Comparison of ENCODE assay signal across 9 cellular contexts in genomic region chr2:181780159-181781081, GRCh38.
A peak's percentile ranks its signal among the peaks of the same experiment; 100 is the strongest.
DNase-seq lines count a peak whose midpoint lies in the region; ATAC-seq and TF ChIP-seq lines count a peak whose summit lies in the region.
"Had no signal": no experiment of that assay in that cellular context is flagged by ENCODE, and none has a peak within 500 bp of the region (broad histone marks: within the 10 kb centered on the region; RNA-seq: fewer than 3 reads in every experiment).

No MANE protein-coding gene starts in this region.

- peak; percentile 54 for ATAC-seq in GM18867 (IDR thresholded peaks at IDR 0.05; ENCODE audit: unreplicated experiment)
- ATAC-seq in HG02642 (IDR thresholded peaks at IDR 0.05; ENCODE audit: poor library complexity, unreplicated experiment) = peak; percentile 70
- peak; percentile 29; the same call in 1 of the 2 replicates for ATAC-seq in Panc1

- in situ Hi-C loops in Panc1 (cut with HindIII; ENCODE audit: low pct_unique_long_range_greater_than_20kb, low sequenced_read_pairs) = no loop called here

- no peak for DNase-seq in Panc1 (ENCODE audit: low read depth, low spot score)
- peak; percentile 83 for DNase-seq in mesenchymal stem cell
- DNase-seq in NOMO-1 treated with DMSO at 0.1 percent for 48 hours (lab: John Stamatoyannopoulos, UW; ENCODE audit: unreplicated experiment) = no peak
- no peak for DNase-seq in NCI-H2029 treated with DMSO at 0.1 percent for 48 hours (lab: John Stamatoyannopoulos, UW)
- no peak for DNase-seq in OCI-M1 (lab: John Stamatoyannopoulos, UW)
- DNase-seq in NCI-H1092 treated with DMSO at 0.1 percent for 48 hours (lab: John Stamatoyannopoulos, UW) = no peak

- no peak overlapping the region for H2BK15ac ChIP-seq in mesenchymal stem cell (ENCODE audit: low read depth, poor library complexity, severe bottlenecking)

- TF ChIP-seq CTCF in Panc1 (IDR thresholded peaks at IDR 0.05) = no peak

- H2AK5ac ChIP-seq in mesenchymal stem cell (ENCODE audit: low read length, severe bottlenecking) = peak overlapping the region; percentile 72

- H3K36me3 ChIP-seq in Panc1 (ENCODE audit: control insufficient read depth, insufficient read depth, low read length) = no peaks in the 10 kb centered on the region
- H3K36me3 ChIP-seq in mesenchymal stem cell (ENCODE audit: control insufficient read depth in 1 of 2, insufficient read depth in 2 of 2, low read depth in 1 of 2, low read length in 2 of 2) = no peaks in the 10 kb centered on the region

- no TSS peak for BruUV-seq in Panc1 (replicated peaks; lab: Mats Ljungman, UMichigan)

- peak overlapping the region; percentile 98 for H2BK120ac ChIP-seq in mesenchymal stem cell (ENCODE audit: low read depth, low read length)

- H3K4me3 ChIP-seq in Panc1 (ENCODE audit: low read depth in 2 of 2, low read length in 2 of 2) = no peak overlapping the region
- H3K4me3 ChIP-seq in mesenchymal stem cell (ENCODE audit: insufficient read depth in 1 of 2, low read depth in 1 of 2, low read length in 2 of 2) = no peak overlapping the region
- H3K4me3 ChIP-seq: K562 had no signal

- no peak overlapping the region for H4K8ac ChIP-seq in mesenchymal stem cell (ENCODE audit: low read length)

- intact Hi-C loops in Panc1 (cut with micrococcal nuclease; ENCODE audit: unreplicated experiment) = no loop called here

- H3K9ac ChIP-seq in mesenchymal stem cell (ENCODE audit: low read length) = no peak overlapping the region

- CTCF ChIA-PET in Panc1 (lab: Charles Lee) = interaction anchor here (0.5 kb wide), 1 partner anchor 111 kb away, joined by 5 read pairs; no protein-coding TSS in a partner anchor

- peaks cover 2% of the 10 kb centered on the region for H3K79me1 ChIP-seq in mesenchymal stem cell (replicated peaks; ENCODE audit: low read length, poor library complexity, severe bottlenecking)

- no peak overlapping the region for H3K23ac ChIP-seq in mesenchymal stem cell (ENCODE audit: low read length in 2 of 2)

- peaks cover 43% of the 10 kb centered on the region for H3K4me1 ChIP-seq in Panc1 (ENCODE audit: control insufficient read depth, insufficient read depth, low read length)
- peaks cover 9% of the 10 kb centered on the region for H3K4me1 ChIP-seq in mesenchymal stem cell (ENCODE audit: control insufficient read depth, insufficient read depth, low read depth, low read length)

- H3K18ac ChIP-seq in mesenchymal stem cell (ENCODE audit: low read depth in 1 of 2, low read length in 2 of 2) = peak overlapping the region; percentile 94 to 98

- H3K14ac ChIP-seq in mesenchymal stem cell (ENCODE audit: low read length in 2 of 2) = peak overlapping the region in 1 of 2 experiments; percentile 88

- no peak overlapping the region for H2AFZ ChIP-seq in mesenchymal stem cell (ENCODE audit: low read depth, low read length)

- H3K27me3 ChIP-seq in Panc1 (ENCODE audit: control insufficient read depth, insufficient read depth, low read length) (no peaks in the 10 kb centered on the region), mesenchymal stem cell (ENCODE audit: control insufficient read depth in 1 of 2, insufficient read depth in 1 of 2, low read length in 2 of 2) (no peaks in the 10 kb centered on the region)

- no peak overlapping the region for H3K4me2 ChIP-seq in mesenchymal stem cell (ENCODE audit: low read length, poor library complexity, severe bottlenecking)

- H3K4ac ChIP-seq in mesenchymal stem cell (ENCODE audit: low read depth in 1 of 2, low read length in 2 of 2) = peak overlapping the region; percentile 79 to 97

- 0% methylated on average over 1 of the region's 1 CpG for WGBS in mesenchymal stem cell

- H2BK5ac ChIP-seq in mesenchymal stem cell (ENCODE audit: low read depth, low read length, poor library complexity, severe bottlenecking) = peak overlapping the region; percentile 39

- peaks cover 4% of the 10 kb centered on the region; the same call in 1 of the 2 replicates for H3K9me3 ChIP-seq in Panc1 (ENCODE audit: control insufficient read depth, insufficient read depth, low read depth, low read length)
- no peaks in the 10 kb centered on the region for H3K9me3 ChIP-seq in mesenchymal stem cell (ENCODE audit: control insufficient read depth, low read length)

- peak overlapping the region; percentile 90 to 99 for H2BK12ac ChIP-seq in mesenchymal stem cell (ENCODE audit: low read length in 2 of 2)

- POLR2A ChIA-PET in Panc1 (lab: Charles Lee) = interaction anchor here (1.7 kb wide), 1 partner anchor 117 kb away, joined by 4 read pairs; no protein-coding TSS in a partner anchor

- H4K91ac ChIP-seq in mesenchymal stem cell (ENCODE audit: low read length) = peak overlapping the region; percentile 100

- H3K27ac ChIP-seq in Panc1 (ENCODE audit: low read length) (peak overlapping the region; percentile 85), mesenchymal stem cell (ENCODE audit: low read length, poor library complexity, severe bottlenecking) (peak overlapping the region; percentile 98)
